ENCODE assay signal across 19 cellular contexts in genomic region chr19:30311911-30312310, GRCh38.
"Had no signal": no experiment of that assay in that cellular context is flagged by ENCODE, and none has a peak within 500 bp of the region (broad histone marks: within the 10 kb centered on the region; RNA-seq: fewer than 3 reads in every experiment).

No MANE protein-coding gene starts in this region.

- H3K4me1 ChIP-seq: esophagus squamous epithelium, gastrocnemius medialis, heart right ventricle, left lung, lower lobe of right lung had no signal

- H3K9me3 ChIP-seq: esophagus squamous epithelium, gastrocnemius medialis, lower lobe of right lung had no signal

- DNase-seq: cortex of kidney; effector CD8-positive, alpha-beta T cell; effector memory CD8-positive, alpha-beta T cell; erythroblast; esophagus squamous epithelium; foreskin fibroblast; foreskin melanocyte; gastrocnemius medialis; glutamatergic neuron; heart right ventricle; hippocampal formation; left cardiac atrium; left lung; left ventricle myocardium superior; lower lobe of right lung; mesenchymal stem cell; midbrain had no signal

- H3K27me3 ChIP-seq: esophagus squamous epithelium, gastrocnemius medialis had no signal

- H3K36me3 ChIP-seq: esophagus squamous epithelium, gastrocnemius medialis, heart right ventricle, left lung, lower lobe of right lung had no signal

- ATAC-seq: effector memory CD8-positive, alpha-beta T cell; esophagus mucosa; gastrocnemius medialis; heart right ventricle; left cardiac atrium; left lung; left ventricle myocardium superior; lower lobe of right lung had no signal

- H3K27ac ChIP-seq: epithelial cell of prostate, esophagus squamous epithelium, gastrocnemius medialis, heart right ventricle, left lung, lower lobe of right lung had no signal

- H3K4me3 ChIP-seq: esophagus squamous epithelium, gastrocnemius medialis, heart right ventricle, left lung, lower lobe of right lung had no signal
